Comparison of ENCODE assay signal across 1 cellular context in the genomic region with DNA sequence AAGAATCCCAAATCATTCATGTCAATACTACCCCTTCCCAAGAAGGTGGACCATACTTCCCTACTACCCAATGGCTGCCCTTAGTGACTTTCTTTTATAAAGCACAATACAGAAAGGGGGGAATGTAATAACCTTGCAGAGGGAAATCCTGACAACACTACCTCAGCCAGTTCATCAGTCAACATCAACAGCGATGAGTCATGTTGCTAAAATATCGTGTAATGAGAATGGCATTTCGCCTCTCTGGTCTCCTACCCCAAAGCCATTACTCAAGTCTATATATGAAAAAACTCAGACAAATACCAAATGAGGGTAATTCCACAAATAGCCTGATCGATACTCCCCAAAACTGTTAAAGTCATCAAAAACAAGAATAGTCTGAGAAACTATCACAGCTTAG.
TF ChIP-seq lines count a peak whose summit lies in the region.

No MANE protein-coding gene starts in this region.

TF ChIP-seq in K562, 482 proteins besides CTCF, POLR2A, EP300 and RAD21 (continued from another document):
- TF ChIP-seq, protein P1, sequence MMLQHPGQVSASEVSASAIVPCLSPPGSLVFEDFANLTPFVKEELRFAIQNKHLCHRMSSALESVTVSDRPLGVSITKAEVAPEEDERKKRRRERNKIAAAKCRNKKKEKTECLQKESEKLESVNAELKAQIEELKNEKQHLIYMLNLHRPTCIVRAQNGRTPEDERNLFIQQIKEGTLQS (IDR thresholded peaks at IDR 0.05): peak; percentile 64
- TF ChIP-seq, protein P1 (CRISPR knock-in tag; conservative IDR thresholded peaks at IDR 0.05): no peak
- TF ChIP-seq EWSR1 (IDR thresholded peaks at IDR 0.05; ENCODE audit: borderline replicate concordance, low read depth, partially characterized antibody) (no peak), PHF20 (IDR thresholded peaks at IDR 0.05; ENCODE audit: partially characterized antibody) (no peak), JUN (IDR thresholded peaks at IDR 0.05; ENCODE audit: borderline replicate concordance, low read depth, low read length) (0 out of 2 replicates have a peak, but pooled peaks have one; percentile 20), JUN (CRISPR knock-in tag; IDR thresholded peaks at IDR 0.05; ENCODE audit: borderline replicate concordance) (no peak), FOSL1 (tag; conservative IDR thresholded peaks at IDR 0.05) (0 out of 2 replicates have a peak, but pooled peaks have one; percentile 24), ZNF354B (CRISPR knock-in tag; IDR thresholded peaks at IDR 0.05) (no peak), JUND (IDR thresholded peaks at IDR 0.05; ENCODE audit: borderline replicate concordance, low read depth, low read length) (peak; percentile 26; the same call in 1 of the 2 replicates), JUND (tag; IDR thresholded peaks at IDR 0.05; ENCODE audit: borderline replicate concordance, low read depth, low read length) (0 out of 3 replicates have a peak, but pooled peaks have one; percentile 43), ZNF77 (CRISPR knock-in tag; IDR thresholded peaks at IDR 0.05) (no peak), ZNF121 (CRISPR knock-in tag; conservative IDR thresholded peaks at IDR 0.05) (no peak), ZNF551 (CRISPR knock-in tag; IDR thresholded peaks at IDR 0.05) (no peak), RFX1 (IDR thresholded peaks at IDR 0.05) (no peak), TEAD1 (CRISPR knock-in tag; IDR thresholded peaks at IDR 0.05) (no peak)
- TF ChIP-seq, protein P2, sequence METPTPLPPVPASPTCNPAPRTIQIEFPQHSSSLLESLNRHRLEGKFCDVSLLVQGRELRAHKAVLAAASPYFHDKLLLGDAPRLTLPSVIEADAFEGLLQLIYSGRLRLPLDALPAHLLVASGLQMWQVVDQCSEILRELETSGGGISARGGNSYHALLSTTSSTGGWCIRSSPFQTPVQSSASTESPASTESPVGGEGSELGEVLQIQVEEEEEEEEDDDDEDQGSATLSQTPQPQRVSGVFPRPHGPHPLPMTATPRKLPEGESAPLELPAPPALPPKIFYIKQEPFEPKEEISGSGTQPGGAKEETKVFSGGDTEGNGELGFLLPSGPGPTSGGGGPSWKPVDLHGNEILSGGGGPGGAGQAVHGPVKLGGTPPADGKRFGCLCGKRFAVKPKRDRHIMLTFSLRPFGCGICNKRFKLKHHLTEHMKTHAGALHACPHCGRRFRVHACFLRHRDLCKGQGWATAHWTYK (CRISPR knock-in tag; IDR thresholded peaks at IDR 0.05): no peak
